1 cellular context compared by ENCODE assay signal in the genomic region with DNA sequence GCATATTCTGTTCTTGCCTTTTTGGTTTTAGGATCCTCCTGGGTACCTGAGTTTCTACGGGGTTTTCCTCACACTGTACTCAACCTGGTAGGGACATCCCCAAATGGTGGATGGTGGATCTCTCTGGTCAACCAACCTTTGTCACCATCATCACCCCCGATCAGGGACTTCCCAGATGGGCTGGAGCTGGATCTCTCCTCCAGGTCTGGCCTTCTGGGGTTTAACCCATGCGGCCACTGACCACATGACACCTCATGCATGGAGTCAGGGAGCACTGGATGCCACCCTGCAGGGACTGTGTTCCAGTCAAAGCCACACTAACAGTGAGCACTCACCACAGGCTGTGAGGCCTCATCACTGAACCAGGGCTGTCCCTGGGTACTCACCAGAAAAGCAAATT.
A peak's percentile ranks its signal among the peaks of the same experiment; 100 is the strongest.
TF ChIP-seq lines count a peak whose summit lies in the region.

No MANE protein-coding gene starts in this region.

TF ChIP-seq in GM12878, 131 proteins besides CTCF, POLR2A, EP300 and RAD21 (continued from another document):
- TF ChIP-seq RAD51 (IDR thresholded peaks at IDR 0.05): peak; percentile 30; the same call in 1 of the 2 replicates
- TF ChIP-seq BHLHE40 (IDR thresholded peaks at IDR 0.05; ENCODE audit: borderline replicate concordance in 1 of 2, low read depth in 2 of 2, low read length in 1 of 2): 0 out of 4 replicates have a peak, but pooled peaks of 1 of the 2 experiments have one; percentile 15
- TF ChIP-seq KAT2A (conservative IDR thresholded peaks at IDR 0.05; ENCODE audit: control insufficient read depth, low read depth, low read length): no peak
- TF ChIP-seq NR2C1 (IDR thresholded peaks at IDR 0.05): no peak
- TF ChIP-seq FOXM1 (IDR thresholded peaks at IDR 0.05; ENCODE audit: low read depth, low read length): no peak
- TF ChIP-seq ZNF274 (IDR thresholded peaks at IDR 0.05; ENCODE audit: insufficient read depth, insufficient read length): no peak
- TF ChIP-seq IKZF2 (IDR thresholded peaks at IDR 0.05): peak; percentile 16 to 33; a peak in 1 of 4 replicates
- no peak for TF ChIP-seq HSF1 (IDR thresholded peaks at IDR 0.05; ENCODE audit: low read depth, low read length)
- TF ChIP-seq LARP7 (IDR thresholded peaks at IDR 0.05): no peak
- no peak for TF ChIP-seq SMAD1 (IDR thresholded peaks at IDR 0.05; ENCODE audit: low read depth, partially characterized antibody)
- no peak for TF ChIP-seq MTA3 (IDR thresholded peaks at IDR 0.05; ENCODE audit: borderline replicate concordance, low read length)
- TF ChIP-seq RUNX3 (IDR thresholded peaks at IDR 0.05; ENCODE audit: low read length): peak; percentile 59
- TF ChIP-seq HDGF (IDR thresholded peaks at IDR 0.05): no peak
- TF ChIP-seq IRF4 (IDR thresholded peaks at IDR 0.05; ENCODE audit: low read depth, low read length): 0 out of 2 replicates have a peak, but pooled peaks have one; percentile 37
- no peak for TF ChIP-seq STAT1 (conservative IDR thresholded peaks at IDR 0.05)
